Comparison of ENCODE assay signal across 8 cellular contexts in genomic region chr2:24492283-24493272, GRCh38.
DNase-seq lines count a peak whose midpoint lies in the region; ATAC-seq and TF ChIP-seq lines count a peak whose summit lies in the region.

No MANE protein-coding gene starts in this region.

- H3K27ac Mint-ChIP-seq in T-helper 2 cell treated with Interferon-gamma antibody and Interleukin-4, amounts not matched to agents 5 μg/mL and 100 μg/mL, for 36 hours = no peak overlapping the region

- peak; percentile 0 for ATAC-seq in GM21619 (IDR thresholded peaks at IDR 0.05; ENCODE audit: unreplicated experiment)
- ATAC-seq in HG02623 (IDR thresholded peaks at IDR 0.05; ENCODE audit: unreplicated experiment) = no peak

- DNase-seq in ACHN = peak; percentile 27
- DNase-seq in T-helper 2 cell treated with Interferon-gamma antibody and Interleukin-4, amounts not matched to agents 5 μg/mL and 100 μg/mL, for 36 hours (ENCODE audit: low spot score) = no peak
- peak; percentile 39 for DNase-seq in fibroblast of mammary gland (ENCODE audit: low read depth)
- DNase-seq in SHP77 (lab: John Stamatoyannopoulos, UW) = no peak
- no peak for DNase-seq in RWPE1 (ENCODE audit: low spot score)

- in situ Hi-C loops in ACHN (cut with HindIII; ENCODE audit: low pct_ligation_motif_present, low pct_unique_long_range_greater_than_20kb, low sequenced_read_pairs) = no loop called here

- H3K27me3 Mint-ChIP-seq in T-helper 2 cell treated with Interferon-gamma antibody and Interleukin-4, amounts not matched to agents 5 μg/mL and 100 μg/mL, for 36 hours (ENCODE audit: low read depth) = peaks cover 9% of the 10 kb centered on the region

- CTCF ChIA-PET in RWPE1 (lab: Yijun Ruan, JAX) = interaction anchor here (0.6 kb wide), 1 partner anchor 74 kb away, joined by 3 read pairs; no protein-coding TSS in a partner anchor

- no peak overlapping the region for H3K27ac ChIP-seq in RWPE1

- TF ChIP-seq CTCF in fibroblast of mammary gland (conservative IDR thresholded peaks at IDR 0.05; ENCODE audit: control insufficient read depth, insufficient read depth, low read depth, low read length) (no peak), RWPE1 (conservative IDR thresholded peaks at IDR 0.05; ENCODE audit: low read depth) (no peak)

- H3K4me3 ChIP-seq in fibroblast of mammary gland (ENCODE audit: control insufficient read depth, low read depth, low read length) (peak overlapping the region; percentile 77), neuron (ENCODE audit: low read length) (peak overlapping the region; percentile 48)

- H3K36me3 ChIP-seq in neuron (ENCODE audit: insufficient read depth, low read length) = no peaks in the 10 kb centered on the region

- peak overlapping the region; percentile 72 for H3K4me3 Mint-ChIP-seq in T-helper 2 cell treated with Interferon-gamma antibody and Interleukin-4, amounts not matched to agents 5 μg/mL and 100 μg/mL, for 36 hours

- POLR2A ChIA-PET in RWPE1 (lab: Yijun Ruan, JAX; ENCODE audit: low non-redundant PET) = no interaction called here

- H3K4me1 ChIP-seq in neuron (ENCODE audit: insufficient read depth, low read length) = peaks cover 33% of the 10 kb centered on the region

- no peaks in the 10 kb centered on the region for H3K27me3 ChIP-seq in neuron (ENCODE audit: insufficient read depth, low read length)

- H3K36me3 Mint-ChIP-seq in T-helper 2 cell treated with Interferon-gamma antibody and Interleukin-4, amounts not matched to agents 5 μg/mL and 100 μg/mL, for 36 hours (ENCODE audit: low read depth) = no peaks in the 10 kb centered on the region

- no peak overlapping the region for H2AFZ ChIP-seq in neuron (ENCODE audit: low read depth, low read length)

- no peaks in the 10 kb centered on the region for H3K9me3 ChIP-seq in neuron (ENCODE audit: low read length)

- H3K9me3 Mint-ChIP-seq in T-helper 2 cell treated with Interferon-gamma antibody and Interleukin-4, amounts not matched to agents 5 μg/mL and 100 μg/mL, for 36 hours = no peaks in the 10 kb centered on the region

- peaks cover 35% of the 10 kb centered on the region for H3K4me1 Mint-ChIP-seq in T-helper 2 cell treated with Interferon-gamma antibody and Interleukin-4, amounts not matched to agents 5 μg/mL and 100 μg/mL, for 36 hours (ENCODE audit: low read depth)

Comparison
In these comparisons a context has a peak if more than half of its experiments do, and no peak if none do; other contexts are left out.
1. DNase-seq: peak in ACHN (single experiment) and fibroblast of mammary gland (single experiment); none in T-helper 2 cell treated with Interferon-gamma antibody and Interleukin-4, amounts not matched to agents 5 μg/mL and 100 μg/mL, for 36 hours (single experiment), SHP77 (0 of 2) and RWPE1 (single experiment).